ENCODE assay signal across 20 cellular contexts in genomic region chr10:59266321-59266720, GRCh38.
DNase-seq lines count a peak whose midpoint lies in the region; ATAC-seq and TF ChIP-seq lines count a peak whose summit lies in the region.
"Had no signal": no experiment of that assay in that cellular context is flagged by ENCODE, and none has a peak within 500 bp of the region (broad histone marks: within the 10 kb centered on the region; RNA-seq: fewer than 3 reads in every experiment).

No MANE protein-coding gene starts in this region.

- peaks cover 42% of the 10 kb centered on the region for H3K36me3 Mint-ChIP-seq in endothelial cell (ENCODE audit: low read depth, unreplicated experiment)
- H3K36me3 Mint-ChIP-seq: CD8-positive, alpha-beta T cell had no signal

- ATAC-seq in GM21576 (IDR thresholded peaks at IDR 0.05; ENCODE audit: unreplicated experiment), result no peak
- no peak for ATAC-seq in HG02981 (IDR thresholded peaks at IDR 0.05; ENCODE audit: unreplicated experiment)
- ATAC-seq: A549; CD8-positive, alpha-beta T cell; HCT116; HepG2 had no signal

- H3K27me3 Mint-ChIP-seq in endothelial cell (ENCODE audit: unreplicated experiment), result no peaks in the 10 kb centered on the region

- peak; percentile 65 for DNase-seq in A673 (ENCODE audit: low spot score)
- peak; percentile 22 for DNase-seq in endothelial cell (ENCODE audit: low spot score)
- peak; percentile 32 for DNase-seq in posterior vena cava (ENCODE audit: low spot score)
- DNase-seq in HCEC 1CT, result no peak
- DNase-seq in activated gamma-delta T cell treated with Interleukin-2 at 50 U/mL for 16 hours, result no peak
- DNase-seq: Calu3; CD8-positive, alpha-beta T cell; DMS79 treated with DMSO at 0.1 percent for 48 hours; GF-D8; GM23248; HFFc6 had no signal

- TF ChIP-seq CTCF in A673 (conservative IDR thresholded peaks at IDR 0.05; ENCODE audit: low read depth, low read length), result no peak
- no peak for TF ChIP-seq CTCF in endothelial cell (IDR thresholded peaks at IDR 0.05; ENCODE audit: unreplicated experiment)

- no peaks in the 10 kb centered on the region for H3K36me3 ChIP-seq in A673 (ENCODE audit: insufficient read depth, low read length, poor library complexity, severe bottlenecking)
- H3K36me3 ChIP-seq: BLaER1 treated with 17β-estradiol and CSF1 and Interleukin-3, amounts not matched to agents 10 nM and 100 nM had no signal

- BruUV-seq in A673 (replicated peaks; lab: Mats Ljungman, UMichigan), result no TSS peak

- intact Hi-C loops in A673 (cut with micrococcal nuclease; ENCODE audit: unreplicated experiment), result no loop called here
- intact Hi-C loops in posterior vena cava (cut with DNase I), result no loop called here

- peaks cover 24% of the 10 kb centered on the region for H3K4me1 Mint-ChIP-seq in endothelial cell (ENCODE audit: unreplicated experiment)

- no peaks in the 10 kb centered on the region for H3K9me3 ChIP-seq in A673 (ENCODE audit: low read depth, low read length, poor library complexity, severe bottlenecking)
- H3K9me3 ChIP-seq: A549; BLaER1 treated with 17β-estradiol and CSF1 and Interleukin-3, amounts not matched to agents 10 nM and 100 nM had no signal

- CTCF ChIA-PET in A673 (lab: Charles Lee), result no interaction called here

- H3K27ac ChIP-seq in A673 (ENCODE audit: low read depth, low read length, poor library complexity, severe bottlenecking), result no peak overlapping the region
- H3K27ac ChIP-seq in angular gyrus (ENCODE audit: low read depth, low read length), result peak overlapping the region; percentile 55
- H3K27ac ChIP-seq: 22Rv1; A549; BLaER1 treated with 17β-estradiol and CSF1 and Interleukin-3, amounts not matched to agents 10 nM and 100 nM; GM23248 had no signal

- no peaks in the 10 kb centered on the region for H3K4me1 ChIP-seq in A673 (ENCODE audit: insufficient read depth, low read length, poor library complexity, severe bottlenecking)
- H3K4me1 ChIP-seq: A549 had no signal

- no peaks in the 10 kb centered on the region for H3K27me3 ChIP-seq in A673 (replicated peaks; ENCODE audit: insufficient read depth, low read depth, low read length, poor library complexity)
- H3K27me3 ChIP-seq: BLaER1 treated with 17β-estradiol and CSF1 and Interleukin-3, amounts not matched to agents 10 nM and 100 nM had no signal

- no peak overlapping the region for H3K4me3 ChIP-seq in A673 (ENCODE audit: low read depth, low read length, poor library complexity, severe bottlenecking)
- H3K4me3 ChIP-seq: A549; BLaER1 treated with 17β-estradiol and CSF1 and Interleukin-3, amounts not matched to agents 10 nM and 100 nM; GM23248 had no signal

- H3K4me3 Mint-ChIP-seq in endothelial cell (ENCODE audit: unreplicated experiment), result no peak overlapping the region
- H3K4me3 Mint-ChIP-seq: CD8-positive, alpha-beta T cell; HFFc6; IgD-negative memory B cell had no signal

- POLR2A ChIA-PET in A673 (lab: Charles Lee; ENCODE audit: low non-redundant PET), result interaction anchor here (0.6 kb wide), 1 partner anchor 270 kb away, joined by 3 read pairs; no protein-coding TSS in a partner anchor

- H3K9me3 Mint-ChIP-seq in endothelial cell (ENCODE audit: unreplicated experiment), result no peaks in the 10 kb centered on the region

- no peak overlapping the region for H3K27ac Mint-ChIP-seq in endothelial cell (ENCODE audit: unreplicated experiment)
- H3K27ac Mint-ChIP-seq: CD8-positive, alpha-beta T cell; HFFc6; IgD-negative memory B cell had no signal

Comparison
In these comparisons a context has a peak if more than half of its experiments do, and no peak if none do; other contexts are left out.
1. DNase-seq: peak in A673 (single experiment), endothelial cell (single experiment) and posterior vena cava (single experiment); none in HCEC 1CT (single experiment) and activated gamma-delta T cell treated with Interleukin-2 at 50 U/mL for 16 hours (single experiment).